In genomic region chr9:89999534-90000370, GRCh38 we compare ENCODE assay signal across 8 cellular contexts.
A peak's percentile ranks its signal among the peaks of the same experiment; 100 is the strongest.
DNase-seq lines count a peak whose midpoint lies in the region; ATAC-seq and TF ChIP-seq lines count a peak whose summit lies in the region.

No MANE protein-coding gene starts in this region.

- H3K4me1 Mint-ChIP-seq in mesothelial cell of epicardium, result peaks cover 33% of the 10 kb centered on the region

- peaks cover under 1% of the 10 kb centered on the region for H3K9me3 Mint-ChIP-seq in mesothelial cell of epicardium

- DNase-seq in GM03348 (ENCODE audit: low spot score) (peak; percentile 45), H4 (ENCODE audit: low spot score) (peak; percentile 83), NB4 (ENCODE audit: low read depth) (peak; percentile 63), cerebellar cortex (ENCODE audit: low spot score) (peak; percentile 80), mesothelial cell of epicardium (ENCODE audit: low spot score in 2 of 2, unreplicated experiment in 2 of 2) (no peak), OCI-M2 (lab: John Stamatoyannopoulos, UW; ENCODE audit: unreplicated experiment) (no peak)
- peak; percentile 75 for DNase-seq in stimulated activated CD8-positive, alpha-beta memory T cell treated with anti-CD3 and anti-CD28 coated beads, Interleukin-4, amount 100 ng/mL, for 48 hours

- H3K4me3 Mint-ChIP-seq in mesothelial cell of epicardium, result no peak overlapping the region

- no peak overlapping the region for H3K4me3 ChIP-seq in NB4 (ENCODE audit: low read depth, low read length)

- H3K36me3 Mint-ChIP-seq in mesothelial cell of epicardium, result no peaks in the 10 kb centered on the region

- peak; percentile 82 to 88 for ATAC-seq in activated CD4-positive, CD25-positive, alpha-beta regulatory T cell treated with anti-CD3 and anti-CD28 coated beads, Interleukin-2, amount 50 U/mL, for 24 hours

- H3K27ac Mint-ChIP-seq in mesothelial cell of epicardium, result peak overlapping the region; percentile 62

- H3K27me3 Mint-ChIP-seq in mesothelial cell of epicardium (ENCODE audit: low read depth), result no peaks in the 10 kb centered on the region

- TF ChIP-seq CTCF in NB4 (IDR thresholded peaks at IDR 0.05; ENCODE audit: low read depth, low read length), result no peak
- TF ChIP-seq CTCF in mesothelial cell of epicardium (IDR thresholded peaks at IDR 0.05; ENCODE audit: unreplicated experiment), result no peak

- no peak for TF ChIP-seq POLR2A in NB4 (IDR thresholded peaks at IDR 0.05; ENCODE audit: extremely low read depth, insufficient read length)

Comparison
In these comparisons a context has a peak if more than half of its experiments do, and no peak if none do; other contexts are left out.
1. DNase-seq: peak in GM03348 (single experiment), H4 (single experiment), NB4 (single experiment), cerebellar cortex (single experiment) and stimulated activated CD8-positive, alpha-beta memory T cell treated with anti-CD3 and anti-CD28 coated beads, Interleukin-4, amount 100 ng/mL, for 48 hours (single experiment); none in mesothelial cell of epicardium (0 of 2) and OCI-M2 (single experiment).